Comparison of ENCODE assay signal across 1 cellular context in the genomic region with DNA sequence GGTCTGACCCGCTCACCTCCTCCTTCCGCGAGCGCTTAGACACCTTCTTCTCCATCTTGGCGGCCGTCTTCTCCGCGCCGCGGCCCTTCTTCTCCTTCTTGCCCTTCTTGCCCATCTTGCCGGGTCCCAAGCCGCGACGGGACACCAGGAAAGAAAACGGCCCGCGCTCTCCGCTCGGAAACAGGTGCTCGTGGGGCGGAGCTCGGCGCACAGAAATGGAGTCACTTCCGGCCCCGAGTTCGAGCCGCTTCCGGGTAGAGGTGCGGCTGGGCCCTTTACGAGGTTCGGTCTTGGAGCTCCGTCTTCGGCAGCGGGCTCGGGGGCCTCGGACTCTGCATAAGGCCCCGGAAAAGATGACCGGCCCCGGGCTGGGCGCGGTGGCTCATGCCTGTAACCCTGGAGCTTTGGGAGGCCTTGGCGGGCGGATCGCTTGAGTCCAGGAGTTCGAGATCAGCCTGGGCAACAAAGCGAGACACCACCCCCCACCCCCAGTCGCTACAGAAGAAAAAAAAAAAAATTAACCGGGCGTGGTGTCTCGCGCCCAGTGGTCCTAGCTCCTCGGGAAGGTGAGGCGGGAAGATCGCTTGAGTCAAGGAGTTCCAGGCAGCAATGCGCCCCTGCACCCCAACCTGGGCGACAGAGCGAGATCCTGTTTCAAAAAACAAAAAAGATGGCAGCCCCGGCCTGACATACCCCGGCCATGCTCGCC.
TF ChIP-seq lines count a peak whose summit lies in the region.

KLHDC4 (minus strand) TSS at position 211 of the 709 bp plus-strand sequence; CDS start at position 115, 96 bp downstream.

TF ChIP-seq in HEK293, 187 proteins besides CTCF, POLR2A, EP300 and RAD21 (continued from another document and continues in another):
- TF ChIP-seq REPIN1 (tag by site-specific recombination; IDR thresholded peaks at IDR 0.05; ENCODE audit: low read depth) (no peak), ZBTB6 (tag by site-specific recombination; IDR thresholded peaks at IDR 0.05) (no peak), ZNF521 (tag by site-specific recombination; IDR thresholded peaks at IDR 0.05) (no peak), ZNF394 (tag by site-specific recombination; IDR thresholded peaks at IDR 0.05; ENCODE audit: borderline replicate concordance) (no peak), ZNF155 (tag by site-specific recombination; IDR thresholded peaks at IDR 0.05) (no peak), GFI1B (tag by site-specific recombination; IDR thresholded peaks at IDR 0.05) (no peak), ZNF843 (tag by site-specific recombination; IDR thresholded peaks at IDR 0.05) (no peak), ZNF175 (tag by site-specific recombination; IDR thresholded peaks at IDR 0.05) (no peak), PRDM10 (tag by site-specific recombination; IDR thresholded peaks at IDR 0.05) (no peak), ZNF624 (tag by site-specific recombination; IDR thresholded peaks at IDR 0.05) (no peak), ZNF223 (tag by site-specific recombination; IDR thresholded peaks at IDR 0.05) (no peak), ZNF391 (tag by site-specific recombination; IDR thresholded peaks at IDR 0.05; ENCODE audit: borderline replicate concordance, low read depth) (no peak), ZNF449 (tag by site-specific recombination; IDR thresholded peaks at IDR 0.05) (peak; percentile 17; the same call in 1 of the 2 replicates), ZNF19 (tag by site-specific recombination; IDR thresholded peaks at IDR 0.05; ENCODE audit: low read depth) (no peak), YY1 (tag by site-specific recombination; IDR thresholded peaks at IDR 0.05) (no peak; the same call in 1 of the 2 replicates), HOXD13 (CRISPR knock-in tag; IDR thresholded peaks at IDR 0.05; ENCODE audit: borderline replicate concordance) (peak; percentile 50; the same call in 1 of the 2 replicates), SCRT1 (tag by site-specific recombination; IDR thresholded peaks at IDR 0.05; ENCODE audit: borderline replicate concordance) (peak; percentile 94), TRIM28 (IDR thresholded peaks at IDR 0.05; ENCODE audit: borderline replicate concordance, low read length) (no peak), ZNF184 (tag by site-specific recombination; IDR thresholded peaks at IDR 0.05) (no peak), ZNF24 (tag by site-specific recombination; IDR thresholded peaks at IDR 0.05) (0 out of 2 replicates have a peak, but pooled peaks have one; percentile 62), ZNF548 (tag by site-specific recombination; IDR thresholded peaks at IDR 0.05) (no peak), ZNF596 (tag by site-specific recombination; IDR thresholded peaks at IDR 0.05) (no peak), OVOL3 (tag by site-specific recombination; IDR thresholded peaks at IDR 0.05) (peak; percentile 18; the same call in 1 of the 2 replicates), ZNF433 (tag by site-specific recombination; IDR thresholded peaks at IDR 0.05; ENCODE audit: low read depth) (no peak), IKZF3 (tag by site-specific recombination; IDR thresholded peaks at IDR 0.05) (no peak), ZBTB8A (tag by site-specific recombination; IDR thresholded peaks at IDR 0.05) (no peak; the same call in 1 of the 2 replicates), PRDM1 (tag by site-specific recombination; IDR thresholded peaks at IDR 0.05) (no peak), ZNF473 (tag by site-specific recombination; IDR thresholded peaks at IDR 0.05) (no peak), ZSCAN18 (tag by site-specific recombination; IDR thresholded peaks at IDR 0.05) (no peak), GLI2 (tag by site-specific recombination; IDR thresholded peaks at IDR 0.05; ENCODE audit: borderline replicate concordance, low read depth) (no peak), ZNF664 (tag by site-specific recombination; IDR thresholded peaks at IDR 0.05) (no peak), ZNF133 (tag by site-specific recombination; IDR thresholded peaks at IDR 0.05) (no peak), ZNF792 (tag by site-specific recombination; IDR thresholded peaks at IDR 0.05) (0 out of 2 replicates have a peak, but pooled peaks have one; percentile 13), ZNF501 (tag by site-specific recombination; IDR thresholded peaks at IDR 0.05) (0 out of 2 replicates have a peak, but pooled peaks have one; percentile 26), TCF7L2 (IDR thresholded peaks at IDR 0.05; ENCODE audit: borderline replicate concordance, low read depth, low read length) (no peak), FEZF1 (tag by site-specific recombination; IDR thresholded peaks at IDR 0.05) (no peak), ZNF558 (tag by site-specific recombination; IDR thresholded peaks at IDR 0.05) (no peak), MYNN (tag by site-specific recombination; IDR thresholded peaks at IDR 0.05; ENCODE audit: borderline replicate concordance) (no peak), ZNF76 (tag by site-specific recombination; IDR thresholded peaks at IDR 0.05; ENCODE audit: borderline replicate concordance, low read depth) (peak; percentile 71; the same call in 1 of the 2 replicates), WT1 (tag by site-specific recombination; IDR thresholded peaks at IDR 0.05) (no peak), ZBTB1 (tag by site-specific recombination; IDR thresholded peaks at IDR 0.05) (no peak), ZNF274 (IDR thresholded peaks at IDR 0.05; ENCODE audit: low read length) (no peak), ZNF274 (tag by site-specific recombination; IDR thresholded peaks at IDR 0.05; ENCODE audit: borderline replicate concordance) (no peak), ZNF341 (tag by site-specific recombination; IDR thresholded peaks at IDR 0.05; ENCODE audit: low read depth) (no peak), ZNF830 (tag by site-specific recombination; IDR thresholded peaks at IDR 0.05; ENCODE audit: low read depth) (no peak), ZNF776 (tag by site-specific recombination; IDR thresholded peaks at IDR 0.05; ENCODE audit: borderline replicate concordance) (no peak), TSHZ1 (tag by site-specific recombination; IDR thresholded peaks at IDR 0.05; ENCODE audit: borderline replicate concordance) (no peak)
- TF ChIP-seq, protein P1, sequence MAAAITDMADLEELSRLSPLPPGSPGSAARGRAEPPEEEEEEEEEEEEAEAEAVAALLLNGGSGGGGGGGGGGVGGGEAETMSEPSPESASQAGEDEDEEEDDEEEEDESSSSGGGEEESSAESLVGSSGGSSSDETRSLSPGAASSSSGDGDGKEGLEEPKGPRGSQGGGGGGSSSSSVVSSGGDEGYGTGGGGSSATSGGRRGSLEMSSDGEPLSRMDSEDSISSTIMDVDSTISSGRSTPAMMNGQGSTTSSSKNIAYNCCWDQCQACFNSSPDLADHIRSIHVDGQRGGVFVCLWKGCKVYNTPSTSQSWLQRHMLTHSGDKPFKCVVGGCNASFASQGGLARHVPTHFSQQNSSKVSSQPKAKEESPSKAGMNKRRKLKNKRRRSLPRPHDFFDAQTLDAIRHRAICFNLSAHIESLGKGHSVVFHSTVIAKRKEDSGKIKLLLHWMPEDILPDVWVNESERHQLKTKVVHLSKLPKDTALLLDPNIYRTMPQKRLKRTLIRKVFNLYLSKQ (tag by site-specific recombination; IDR thresholded peaks at IDR 0.05; ENCODE audit: borderline replicate concordance): no peak
- TF ChIP-seq, protein P2, sequence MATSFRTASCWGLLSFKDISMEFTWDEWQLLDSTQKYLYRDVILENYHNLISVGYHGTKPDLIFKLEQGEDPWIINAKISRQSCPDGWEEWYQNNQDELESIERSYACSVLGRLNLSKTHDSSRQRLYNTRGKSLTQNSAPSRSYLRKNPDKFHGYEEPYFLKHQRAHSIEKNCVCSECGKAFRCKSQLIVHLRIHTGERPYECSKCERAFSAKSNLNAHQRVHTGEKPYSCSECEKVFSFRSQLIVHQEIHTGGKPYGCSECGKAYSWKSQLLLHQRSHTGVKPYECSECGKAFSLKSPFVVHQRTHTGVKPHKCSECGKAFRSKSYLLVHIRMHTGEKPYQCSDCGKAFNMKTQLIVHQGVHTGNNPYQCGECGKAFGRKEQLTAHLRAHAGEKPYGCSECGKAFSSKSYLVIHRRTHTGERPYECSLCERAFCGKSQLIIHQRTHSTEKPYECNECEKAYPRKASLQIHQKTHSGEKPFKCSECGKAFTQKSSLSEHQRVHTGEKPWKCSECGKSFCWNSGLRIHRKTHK (tag by site-specific recombination; IDR thresholded peaks at IDR 0.05): no peak
